16 cellular contexts compared by ENCODE assay signal in the genomic region with DNA sequence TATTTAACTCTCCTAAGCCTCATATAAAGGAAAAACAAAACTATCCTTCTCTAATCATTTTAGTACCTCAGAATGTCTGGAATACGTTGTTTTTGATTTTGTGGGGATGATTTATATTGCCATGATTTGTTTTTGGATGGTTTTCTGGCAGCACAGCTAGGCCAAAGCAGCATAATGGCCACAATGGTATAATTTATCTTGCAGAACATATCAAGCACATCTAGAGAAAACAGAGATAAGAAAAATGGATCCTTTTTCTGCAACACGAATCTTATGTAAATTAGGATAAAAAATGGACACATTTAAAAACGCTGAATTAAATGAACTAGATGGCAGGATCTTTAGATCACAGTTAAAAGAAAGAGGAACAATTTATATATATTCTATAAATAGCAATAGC.
DNase-seq lines count a peak whose midpoint lies in the region; TF ChIP-seq lines count a peak whose summit lies in the region.
"Had no signal": no experiment of that assay in that cellular context is flagged by ENCODE, and none has a peak within 500 bp of the region (broad histone marks: within the 10 kb centered on the region; RNA-seq: fewer than 3 reads in every experiment).

No MANE protein-coding gene starts in this region.

- H3K4me1 ChIP-seq in SK-N-SH (ENCODE audit: control insufficient read depth in 1 of 2, insufficient read depth in 2 of 2, low read depth in 1 of 2, low read length in 1 of 2) = no peaks in the 10 kb centered on the region; a peak in 2 of 4 replicates
- no peaks in the 10 kb centered on the region for H3K4me1 ChIP-seq in Caco-2
- H3K4me1 ChIP-seq in spleen = no peaks in the 10 kb centered on the region
- H3K4me1 ChIP-seq: BE2C had no signal

- no peak for TF ChIP-seq RAD21 in SK-N-SH (IDR thresholded peaks at IDR 0.05; ENCODE audit: low read length)

- DNase-seq in A172 (ENCODE audit: low spot score) (peak; percentile 25), SK-N-SH (peak; percentile 2), fibroblast of the aortic adventitia (ENCODE audit: low read depth) (peak; percentile 72), type B pancreatic cell (ENCODE audit: extremely low spot score, unreplicated experiment) (no peak), Caco-2 (no peak), spleen (no peak), AG20443 (ENCODE audit: low spot score) (no peak)
- DNase-seq: 8988T; BE2C; CD4-positive, alpha-beta memory T cell; DMS153; DND-41; GDM1; IMR-90 had no signal

- H3K27me3 Mint-ChIP-seq in type B pancreatic cell (no peaks in the 10 kb centered on the region), Caco-2 (ENCODE audit: insufficient read depth, unreplicated experiment) (no peaks in the 10 kb centered on the region)
- H3K27me3 Mint-ChIP-seq: CD4-positive, alpha-beta memory T cell had no signal

- POLR2A ChIA-PET in SK-N-SH (lab: Yijun Ruan, JAX) (no interaction called here), Caco-2 (lab: Charles Lee) (no interaction called here)

- H3K4me1 Mint-ChIP-seq in type B pancreatic cell (ENCODE audit: unreplicated experiment) (peaks cover 16% of the 10 kb centered on the region), Caco-2 (ENCODE audit: low read depth, unreplicated experiment) (no peaks in the 10 kb centered on the region)
- H3K4me1 Mint-ChIP-seq: CD4-positive, alpha-beta memory T cell had no signal

- H3K4me3 Mint-ChIP-seq in type B pancreatic cell (peak overlapping the region; percentile 35), Caco-2 (ENCODE audit: unreplicated experiment) (no peak overlapping the region)
- H3K4me3 Mint-ChIP-seq: CD4-positive, alpha-beta memory T cell had no signal

- no peak for TF ChIP-seq CTCF in SK-N-SH (IDR thresholded peaks at IDR 0.05)
- TF ChIP-seq CTCF in fibroblast of the aortic adventitia (IDR thresholded peaks at IDR 0.05; ENCODE audit: insufficient read depth, low read length) = no peak
- TF ChIP-seq CTCF in type B pancreatic cell (conservative IDR thresholded peaks at IDR 0.05) = no peak
- no peak for TF ChIP-seq CTCF in Caco-2 (IDR thresholded peaks at IDR 0.05; ENCODE audit: insufficient read depth in 1 of 2, low read depth in 1 of 2, low read length in 1 of 2, severe bottlenecking in 1 of 2, unreplicated experiment in 1 of 2)
- no peak for TF ChIP-seq CTCF in spleen (IDR thresholded peaks at IDR 0.05 in 8 of 11, conservative IDR thresholded peaks at IDR 0.05 in 3 of 11)

- TF ChIP-seq POLR2A in spleen (IDR thresholded peaks at IDR 0.05) = no peak

- no peak overlapping the region for H3K4me2 ChIP-seq in SK-N-SH

- H3K9me2 ChIP-seq in SK-N-SH = no peaks in the 10 kb centered on the region

- intact Hi-C loops in Caco-2 (cut with micrococcal nuclease; ENCODE audit: unreplicated experiment) (no loop called here), spleen (cut with DNase I; ENCODE audit: low total_unique reads) (no loop called here)

- WGBS in SK-N-SH (ENCODE audit: low lambda C conversion rate) = 11% methylated on average over 3 of the region's 3 CpGs
- 27 to 40% (median 30%) methylated on average over 3 of the region's 3 CpGs for WGBS in spleen, 5 donors

- H3K27ac ChIP-seq in SK-N-SH (ENCODE audit: low read depth in 2 of 2, low read length in 1 of 2) (no peak overlapping the region; a peak in 1 of 4 replicates), spleen (no peak overlapping the region)
- H3K27ac ChIP-seq: C4-2B had no signal

- BruUV-seq in Caco-2 (replicated peaks; lab: Mats Ljungman, UMichigan) = no TSS peak

- H3K9ac ChIP-seq in SK-N-SH = no peak overlapping the region

- no peaks in the 10 kb centered on the region for H3K79me2 ChIP-seq in SK-N-SH (ENCODE audit: insufficient read depth)

- no peak overlapping the region for H3K27ac Mint-ChIP-seq in type B pancreatic cell
- H3K27ac Mint-ChIP-seq in Caco-2 (ENCODE audit: unreplicated experiment) = no peak overlapping the region
- H3K27ac Mint-ChIP-seq: CD4-positive, alpha-beta memory T cell had no signal

- H3K9me3 Mint-ChIP-seq in type B pancreatic cell (peaks cover 14% of the 10 kb centered on the region), Caco-2 (ENCODE audit: unreplicated experiment) (no peaks in the 10 kb centered on the region)

- H3K27me3 ChIP-seq in SK-N-SH (ENCODE audit: insufficient read depth) = no peaks in the 10 kb centered on the region
- no peaks in the 10 kb centered on the region for H3K27me3 ChIP-seq in Caco-2 (replicated peaks; ENCODE audit: control insufficient read depth, insufficient read depth, low read length)
- no peaks in the 10 kb centered on the region for H3K27me3 ChIP-seq in spleen (replicated peaks in 1 of 7)
- H3K27me3 ChIP-seq: BE2C had no signal

- H3K9me3 ChIP-seq in SK-N-SH (no peaks in the 10 kb centered on the region; the same call in 1 of the 2 replicates), Caco-2 (no peaks in the 10 kb centered on the region), spleen (peaks cover 0 to 7% (median 0%) of the 10 kb centered on the region in 8 donors)
- H3K9me3 ChIP-seq: BE2C, HAP-1 had no signal

- no peak overlapping the region for H2AFZ ChIP-seq in SK-N-SH (ENCODE audit: low read depth)

- H4K20me1 ChIP-seq in SK-N-SH (ENCODE audit: insufficient read depth) = no peaks in the 10 kb centered on the region

- CTCF ChIA-PET in SK-N-SH (lab: Yijun Ruan, JAX) = no interaction called here
- CTCF ChIA-PET in Caco-2 (lab: Charles Lee) = no interaction called here

- H3F3A ChIP-seq in SK-N-SH (replicated peaks; ENCODE audit: insufficient read depth) = no peaks in the 10 kb centered on the region

- peak; percentile 23 to 55; a peak in 3 of 4 replicates for TF ChIP-seq EP300 in SK-N-SH (IDR thresholded peaks at IDR 0.05; ENCODE audit: borderline replicate concordance in 1 of 2, low read depth in 1 of 2, low read length in 1 of 2)

- H3K4me3 ChIP-seq in SK-N-SH (ENCODE audit: low read depth in 2 of 2, low read length in 1 of 2) (no peak overlapping the region), fibroblast of the aortic adventitia (ENCODE audit: low read depth, low read length) (no peak overlapping the region), Caco-2 (ENCODE audit: low read depth, low read length) (no peak overlapping the region), spleen (no peak overlapping the region)
- H3K4me3 ChIP-seq: HAP-1 had no signal

- H3K36me3 Mint-ChIP-seq in type B pancreatic cell (no peaks in the 10 kb centered on the region), Caco-2 (ENCODE audit: insufficient read depth, unreplicated experiment) (no peaks in the 10 kb centered on the region)
- H3K36me3 Mint-ChIP-seq: CD4-positive, alpha-beta memory T cell had no signal

- no peaks in the 10 kb centered on the region for H3K36me3 ChIP-seq in SK-N-SH (replicated peaks in 1 of 2; ENCODE audit: control insufficient read depth in 1 of 2, insufficient read depth in 2 of 2, low read length in 1 of 2)
- no peaks in the 10 kb centered on the region for H3K36me3 ChIP-seq in Caco-2 (ENCODE audit: control insufficient read depth, insufficient read depth, low read length)
- no peaks in the 10 kb centered on the region for H3K36me3 ChIP-seq in spleen
- H3K36me3 ChIP-seq: BE2C, HAP-1 had no signal

TF ChIP-seq in SK-N-SH, 30 proteins besides CTCF, POLR2A, EP300 and RAD21 (continues in another document):
- TF ChIP-seq, protein P1, sequence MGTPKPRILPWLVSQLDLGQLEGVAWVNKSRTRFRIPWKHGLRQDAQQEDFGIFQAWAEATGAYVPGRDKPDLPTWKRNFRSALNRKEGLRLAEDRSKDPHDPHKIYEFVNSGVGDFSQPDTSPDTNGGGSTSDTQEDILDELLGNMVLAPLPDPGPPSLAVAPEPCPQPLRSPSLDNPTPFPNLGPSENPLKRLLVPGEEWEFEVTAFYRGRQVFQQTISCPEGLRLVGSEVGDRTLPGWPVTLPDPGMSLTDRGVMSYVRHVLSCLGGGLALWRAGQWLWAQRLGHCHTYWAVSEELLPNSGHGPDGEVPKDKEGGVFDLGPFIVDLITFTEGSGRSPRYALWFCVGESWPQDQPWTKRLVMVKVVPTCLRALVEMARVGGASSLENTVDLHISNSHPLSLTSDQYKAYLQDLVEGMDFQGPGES (IDR thresholded peaks at IDR 0.05; ENCODE audit: low read depth, low read length) = no peak
- no peak for TF ChIP-seq POLR2AphosphoS5 (IDR thresholded peaks at IDR 0.05; ENCODE audit: low read depth, low read length)
- TF ChIP-seq TEAD4 (IDR thresholded peaks at IDR 0.05; ENCODE audit: borderline replicate concordance, insufficient read depth) = 0 out of 2 replicates have a peak, but pooled peaks have one; percentile 22
- TF ChIP-seq, protein P2, sequence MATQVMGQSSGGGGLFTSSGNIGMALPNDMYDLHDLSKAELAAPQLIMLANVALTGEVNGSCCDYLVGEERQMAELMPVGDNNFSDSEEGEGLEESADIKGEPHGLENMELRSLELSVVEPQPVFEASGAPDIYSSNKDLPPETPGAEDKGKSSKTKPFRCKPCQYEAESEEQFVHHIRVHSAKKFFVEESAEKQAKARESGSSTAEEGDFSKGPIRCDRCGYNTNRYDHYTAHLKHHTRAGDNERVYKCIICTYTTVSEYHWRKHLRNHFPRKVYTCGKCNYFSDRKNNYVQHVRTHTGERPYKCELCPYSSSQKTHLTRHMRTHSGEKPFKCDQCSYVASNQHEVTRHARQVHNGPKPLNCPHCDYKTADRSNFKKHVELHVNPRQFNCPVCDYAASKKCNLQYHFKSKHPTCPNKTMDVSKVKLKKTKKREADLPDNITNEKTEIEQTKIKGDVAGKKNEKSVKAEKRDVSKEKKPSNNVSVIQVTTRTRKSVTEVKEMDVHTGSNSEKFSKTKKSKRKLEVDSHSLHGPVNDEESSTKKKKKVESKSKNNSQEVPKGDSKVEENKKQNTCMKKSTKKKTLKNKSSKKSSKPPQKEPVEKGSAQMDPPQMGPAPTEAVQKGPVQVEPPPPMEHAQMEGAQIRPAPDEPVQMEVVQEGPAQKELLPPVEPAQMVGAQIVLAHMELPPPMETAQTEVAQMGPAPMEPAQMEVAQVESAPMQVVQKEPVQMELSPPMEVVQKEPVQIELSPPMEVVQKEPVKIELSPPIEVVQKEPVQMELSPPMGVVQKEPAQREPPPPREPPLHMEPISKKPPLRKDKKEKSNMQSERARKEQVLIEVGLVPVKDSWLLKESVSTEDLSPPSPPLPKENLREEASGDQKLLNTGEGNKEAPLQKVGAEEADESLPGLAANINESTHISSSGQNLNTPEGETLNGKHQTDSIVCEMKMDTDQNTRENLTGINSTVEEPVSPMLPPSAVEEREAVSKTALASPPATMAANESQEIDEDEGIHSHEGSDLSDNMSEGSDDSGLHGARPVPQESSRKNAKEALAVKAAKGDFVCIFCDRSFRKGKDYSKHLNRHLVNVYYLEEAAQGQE (IDR thresholded peaks at IDR 0.05; ENCODE audit: low read depth, low read length) = no peak
- TF ChIP-seq EZH2phosphoT487 (IDR thresholded peaks at IDR 0.05; ENCODE audit: borderline replicate concordance, low read depth) = no peak

Comparison
In these comparisons a context has a peak if more than half of its experiments do, and no peak if none do; other contexts are left out.
1. DNase-seq: peak in A172 (single experiment), SK-N-SH (single experiment) and fibroblast of the aortic adventitia (single experiment); none in type B pancreatic cell (single experiment), Caco-2 (0 of 2), spleen (single experiment) and AG20443 (single experiment).